1 cellular context compared by ENCODE assay signal in the genomic region with DNA sequence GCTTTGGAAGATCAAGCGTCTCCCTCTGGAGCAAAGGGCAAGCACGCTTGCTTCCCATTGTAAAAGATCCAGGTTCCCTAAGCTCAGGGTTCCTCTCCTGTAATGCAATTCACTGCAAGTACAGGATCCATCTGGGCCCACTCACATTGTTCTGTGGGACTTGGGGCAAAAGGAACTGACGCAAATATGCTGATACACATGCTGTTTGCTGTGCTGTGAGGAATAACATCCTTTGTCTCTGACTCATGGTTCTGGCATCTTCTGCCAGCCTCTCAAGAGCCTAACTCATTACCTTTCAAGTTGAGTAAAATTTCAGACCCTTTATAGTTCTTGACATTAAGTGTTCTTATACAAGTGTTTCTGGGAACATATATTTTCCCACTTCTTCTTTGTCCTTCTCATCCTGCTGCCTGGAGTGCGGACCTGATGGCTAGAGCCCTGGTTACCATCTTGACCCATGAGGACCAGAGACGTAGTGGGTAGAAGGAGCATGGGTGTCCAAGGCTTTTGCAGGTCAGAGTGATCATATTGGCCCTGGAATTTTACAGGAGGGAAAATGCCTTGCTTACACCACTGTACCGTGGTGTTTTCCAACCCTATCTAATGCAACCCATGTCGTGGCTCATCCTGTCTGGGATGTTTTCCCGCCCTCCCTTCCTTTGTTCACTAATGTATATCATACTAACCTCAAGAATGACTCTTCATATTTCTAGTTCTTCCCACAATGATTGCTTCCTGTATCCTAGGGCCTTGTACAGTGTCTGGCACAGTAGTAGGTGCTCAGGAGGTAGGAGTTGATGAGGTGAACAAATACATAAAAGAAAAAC.
TF ChIP-seq lines count a peak whose summit lies in the region.

No MANE protein-coding gene starts in this region.

TF ChIP-seq in IMR-90, 13 proteins besides CTCF, POLR2A, EP300 and RAD21:
- TF ChIP-seq MXI1 (IDR thresholded peaks at IDR 0.05; ENCODE audit: borderline replicate concordance, low read depth, low read length) (no peak), CEBPB (IDR thresholded peaks at IDR 0.05; ENCODE audit: low read depth, low read length) (peak; percentile 57; the same call in 1 of the 2 replicates), RCOR1 (IDR thresholded peaks at IDR 0.05; ENCODE audit: insufficient replicate concordance, low read length) (no peak), RFX5 (IDR thresholded peaks at IDR 0.05; ENCODE audit: low read depth, low read length) (no peak), NFE2L2 (IDR thresholded peaks at IDR 0.05; ENCODE audit: low read depth, low read length) (no peak), USF2 (IDR thresholded peaks at IDR 0.05; ENCODE audit: low read depth, low read length) (no peak), CHD1 (IDR thresholded peaks at IDR 0.05; ENCODE audit: low read depth, low read length) (0 out of 2 replicates have a peak, but pooled peaks have one; percentile 54), MAFK (IDR thresholded peaks at IDR 0.05; ENCODE audit: low read depth, low read length) (peak; percentile 67; the same call in 1 of the 2 replicates), SMC3 (IDR thresholded peaks at IDR 0.05; ENCODE audit: low read depth, low read length) (no peak), MAZ (IDR thresholded peaks at IDR 0.05; ENCODE audit: borderline replicate concordance, low read depth, low read length) (peak; percentile 16; the same call in 1 of the 2 replicates), BHLHE40 (IDR thresholded peaks at IDR 0.05; ENCODE audit: low read depth, low read length) (no peak), FOS (IDR thresholded peaks at IDR 0.05; ENCODE audit: low read depth, low read length) (peak; percentile 62; the same call in 1 of the 2 replicates)
- TF ChIP-seq, protein P1, sequence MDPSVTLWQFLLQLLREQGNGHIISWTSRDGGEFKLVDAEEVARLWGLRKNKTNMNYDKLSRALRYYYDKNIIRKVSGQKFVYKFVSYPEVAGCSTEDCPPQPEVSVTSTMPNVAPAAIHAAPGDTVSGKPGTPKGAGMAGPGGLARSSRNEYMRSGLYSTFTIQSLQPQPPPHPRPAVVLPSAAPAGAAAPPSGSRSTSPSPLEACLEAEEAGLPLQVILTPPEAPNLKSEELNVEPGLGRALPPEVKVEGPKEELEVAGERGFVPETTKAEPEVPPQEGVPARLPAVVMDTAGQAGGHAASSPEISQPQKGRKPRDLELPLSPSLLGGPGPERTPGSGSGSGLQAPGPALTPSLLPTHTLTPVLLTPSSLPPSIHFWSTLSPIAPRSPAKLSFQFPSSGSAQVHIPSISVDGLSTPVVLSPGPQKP (IDR thresholded peaks at IDR 0.05; ENCODE audit: borderline replicate concordance, low read depth, low read length) = no peak
